In genomic region chr13:32455594-32455903, GRCh38 we compare ENCODE assay signal across 1 cellular context.
TF ChIP-seq lines count a peak whose summit lies in the region.

No MANE protein-coding gene starts in this region.

TF ChIP-seq in HepG2, 621 proteins besides CTCF, POLR2A, EP300 and RAD21 (continues in another document):
- no peak for TF ChIP-seq CHCHD3 (CRISPR knock-in tag; IDR thresholded peaks at IDR 0.05)
- TF ChIP-seq RARG (CRISPR knock-in tag; IDR thresholded peaks at IDR 0.05; ENCODE audit: low read depth), result no peak
- peak; percentile 3; the same call in 1 of the 2 replicates for TF ChIP-seq SPEN (CRISPR knock-in tag; IDR thresholded peaks at IDR 0.05; ENCODE audit: low read depth)
- TF ChIP-seq ZNF737 (CRISPR knock-in tag; IDR thresholded peaks at IDR 0.05; ENCODE audit: borderline replicate concordance), result 0 out of 2 replicates have a peak, but pooled peaks have one; percentile 42
- TF ChIP-seq AFF4 (CRISPR knock-in tag; IDR thresholded peaks at IDR 0.05), result no peak
- TF ChIP-seq MTA1 (CRISPR knock-in tag; IDR thresholded peaks at IDR 0.05; ENCODE audit: borderline replicate concordance), result 0 out of 2 replicates have a peak, but pooled peaks have one; percentile 27
- 0 out of 2 replicates have a peak, but pooled peaks have one; percentile 6 for TF ChIP-seq ZBTB38 (CRISPR knock-in tag; IDR thresholded peaks at IDR 0.05)
- TF ChIP-seq RFXANK (CRISPR knock-in tag; IDR thresholded peaks at IDR 0.05), result no peak
- no peak for TF ChIP-seq TCF7 (IDR thresholded peaks at IDR 0.05; ENCODE audit: low read depth)
- no peak for TF ChIP-seq ZZZ3 (CRISPR knock-in tag; IDR thresholded peaks at IDR 0.05; ENCODE audit: borderline replicate concordance)
- TF ChIP-seq SRSF1 (optimal IDR thresholded peaks at IDR 0.05; ENCODE audit: low read depth, low read length), result no peak
- no peak for TF ChIP-seq NFIB (CRISPR knock-in tag; IDR thresholded peaks at IDR 0.05; ENCODE audit: borderline replicate concordance)
- TF ChIP-seq HCFC1 (IDR thresholded peaks at IDR 0.05; ENCODE audit: low read depth, low read length), result no peak
- TF ChIP-seq HNRNPH1 (optimal IDR thresholded peaks at IDR 0.05; ENCODE audit: low read depth, low read length), result no peak
- no peak for TF ChIP-seq YEATS2 (CRISPR knock-in tag; IDR thresholded peaks at IDR 0.05; ENCODE audit: borderline replicate concordance)
- no peak for TF ChIP-seq ZBTB37 (CRISPR knock-in tag; IDR thresholded peaks at IDR 0.05)
- TF ChIP-seq GMEB1 (CRISPR knock-in tag; IDR thresholded peaks at IDR 0.05; ENCODE audit: borderline replicate concordance), result 0 out of 2 replicates have a peak, but pooled peaks have one; percentile 0
- TF ChIP-seq NFYB (CRISPR knock-in tag; IDR thresholded peaks at IDR 0.05), result no peak
- TF ChIP-seq ZNF567 (CRISPR knock-in tag; IDR thresholded peaks at IDR 0.05; ENCODE audit: borderline replicate concordance), result 0 out of 2 replicates have a peak, but pooled peaks have one; percentile 48
- 0 out of 2 replicates have a peak, but pooled peaks have one; percentile 9 for TF ChIP-seq ZSCAN31 (CRISPR knock-in tag; IDR thresholded peaks at IDR 0.05; ENCODE audit: low read depth)
- TF ChIP-seq PREB (CRISPR knock-in tag; IDR thresholded peaks at IDR 0.05), result no peak
- no peak for TF ChIP-seq ZHX1 (CRISPR knock-in tag; IDR thresholded peaks at IDR 0.05; ENCODE audit: low read depth)
- TF ChIP-seq SMC3 (IDR thresholded peaks at IDR 0.05; ENCODE audit: low read length), result no peak
- no peak for TF ChIP-seq IKZF5 (CRISPR knock-in tag; IDR thresholded peaks at IDR 0.05)
- TF ChIP-seq ZNF251 (CRISPR knock-in tag; IDR thresholded peaks at IDR 0.05), result no peak
- no peak for TF ChIP-seq NCOA2 (CRISPR knock-in tag; IDR thresholded peaks at IDR 0.05)
- no peak for TF ChIP-seq GATAD2A (CRISPR knock-in tag; IDR thresholded peaks at IDR 0.05)
- TF ChIP-seq RNF219 (CRISPR knock-in tag; IDR thresholded peaks at IDR 0.05), result no peak
- no peak for TF ChIP-seq SIN3B (IDR thresholded peaks at IDR 0.05; ENCODE audit: low read length)
- TF ChIP-seq FLYWCH1 (CRISPR knock-in tag; IDR thresholded peaks at IDR 0.05), result no peak
- no peak for TF ChIP-seq ZNF407 (CRISPR knock-in tag; IDR thresholded peaks at IDR 0.05; ENCODE audit: not compliant biosample characterization)
- no peak for TF ChIP-seq GTF3A (CRISPR knock-in tag; conservative IDR thresholded peaks at IDR 0.05)
- no peak for TF ChIP-seq ZNF362 (CRISPR knock-in tag; IDR thresholded peaks at IDR 0.05; ENCODE audit: borderline replicate concordance)
